Comparison of ENCODE assay signal across 8 cellular contexts in genomic region chr11:119382101-119382500, GRCh38. TPM values are rescaled to one million over a fixed set of nuclear protein-coding genes. Genes with fewer than 3 reads are reported as not detected.
DNase-seq lines count a peak whose midpoint lies in the region; ATAC-seq and TF ChIP-seq lines count a peak whose summit lies in the region.

No MANE protein-coding gene starts in this region.

- no peaks in the 10 kb centered on the region for H3K9me3 Mint-ChIP-seq in CD8-positive, alpha-beta memory T cell
- H3K9me3 Mint-ChIP-seq in endodermal cell: no peaks in the 10 kb centered on the region

- H4K20me1 ChIP-seq in Karpas-422 (ENCODE audit: insufficient read depth, low read depth, low read length): no peaks in the 10 kb centered on the region

- no peak for ATAC-seq in HG02571 (IDR thresholded peaks at IDR 0.05; ENCODE audit: unreplicated experiment)

- peak overlapping the region; percentile 69 for H3K27ac ChIP-seq in CD8-positive, alpha-beta memory T cell (ENCODE audit: low read depth, low read length)
- H3K27ac ChIP-seq in Karpas-422 (ENCODE audit: low read length): no peak overlapping the region
- H3K27ac ChIP-seq in endodermal cell (ENCODE audit: low read depth, low read length): no peak overlapping the region
- no peak overlapping the region for H3K27ac ChIP-seq in ovary

- H3K27me3 Mint-ChIP-seq in CD8-positive, alpha-beta memory T cell: peaks cover 3 to 4% of the 10 kb centered on the region in 2 donors
- peaks cover 2% of the 10 kb centered on the region for H3K27me3 Mint-ChIP-seq in endodermal cell (ENCODE audit: insufficient read depth)

- no peaks in the 10 kb centered on the region for H3K27me3 ChIP-seq in CD8-positive, alpha-beta memory T cell (ENCODE audit: insufficient read depth, low read length, poor library complexity, severe bottlenecking)
- H3K27me3 ChIP-seq in Karpas-422 (ENCODE audit: low read length): no peaks in the 10 kb centered on the region
- no peaks in the 10 kb centered on the region for H3K27me3 ChIP-seq in endodermal cell (ENCODE audit: control insufficient read depth, insufficient read depth, low read length, poor library complexity, severe bottlenecking)
- no peaks in the 10 kb centered on the region for H3K27me3 ChIP-seq in ovary

- H3K27ac Mint-ChIP-seq in CD8-positive, alpha-beta memory T cell: no peak overlapping the region
- H3K27ac Mint-ChIP-seq in endodermal cell: no peak overlapping the region

- H3K4me1 ChIP-seq in CD8-positive, alpha-beta memory T cell (ENCODE audit: insufficient read depth, low read length): peaks cover 13% of the 10 kb centered on the region
- H3K4me1 ChIP-seq in Karpas-422 (ENCODE audit: low read length) (peaks cover 50% of the 10 kb centered on the region), endodermal cell (ENCODE audit: control insufficient read depth, insufficient read depth, low read length) (peaks cover 22% of the 10 kb centered on the region), ovary (ENCODE audit: insufficient read depth) (peaks cover 10% of the 10 kb centered on the region)

- H3K4me2 ChIP-seq in Karpas-422 (ENCODE audit: low read depth, low read length, poor library complexity, severe bottlenecking): peak overlapping the region; percentile 79

- H2AFZ ChIP-seq in Karpas-422 (ENCODE audit: low read length): no peak overlapping the region

- H3K36me3 ChIP-seq in CD8-positive, alpha-beta memory T cell (ENCODE audit: insufficient read depth, low read length): no peaks in the 10 kb centered on the region
- H3K36me3 ChIP-seq in Karpas-422 (ENCODE audit: insufficient read depth, low read length) (no peaks in the 10 kb centered on the region), endodermal cell (ENCODE audit: control insufficient read depth, insufficient read depth, low read length) (no peaks in the 10 kb centered on the region), ovary (no peaks in the 10 kb centered on the region)

- TF ChIP-seq CTCF in endodermal cell (conservative IDR thresholded peaks at IDR 0.05) (no peak), ovary (IDR thresholded peaks at IDR 0.05) (no peak)

- intact Hi-C loops in ovary (cut with DNase I): no loop called here

- no peak overlapping the region for H3K4me3 Mint-ChIP-seq in CD8-positive, alpha-beta memory T cell
- H3K4me3 Mint-ChIP-seq in endodermal cell: no peak overlapping the region

- H3K4me3 ChIP-seq in CD8-positive, alpha-beta memory T cell (ENCODE audit: low read length): peak overlapping the region; percentile 62
- peak overlapping the region; percentile 59 for H3K4me3 ChIP-seq in Karpas-422 (ENCODE audit: low read length)
- peak overlapping the region; percentile 83 for H3K4me3 ChIP-seq in endodermal cell (ENCODE audit: low read length)
- H3K4me3 ChIP-seq in ovary: peak overlapping the region; percentile 38

- no peak for TF ChIP-seq EP300 in ovary (IDR thresholded peaks at IDR 0.05)

- peaks cover 0 to 8% (median 4%) of the 10 kb centered on the region in 3 donors for H3K4me1 Mint-ChIP-seq in CD8-positive, alpha-beta memory T cell
- H3K4me1 Mint-ChIP-seq in endodermal cell: peaks cover 31% of the 10 kb centered on the region

- CTCF ChIA-PET in CD8-positive, alpha-beta memory T cell (lab: Charles Lee): interaction anchor here (1.2 to 15.4 kb wide), 7 partner anchors 13 to 93 kb away, joined by 3 to 145 read pairs (median 5); no protein-coding TSS in a partner anchor

- POLR2A ChIA-PET in CD8-positive, alpha-beta memory T cell (lab: Charles Lee): interaction anchor here (1.4 kb wide), 1 partner anchor 26 kb away, joined by 5 read pairs; no protein-coding TSS in a partner anchor

- DNase-seq in CD8-positive, alpha-beta memory T cell: peak in 1 of 5 donors; percentile 38
- DNase-seq in Karpas-422 (no peak), endodermal cell (no peak), ovary (no peak), NCI-H1092 (lab: John Stamatoyannopoulos, UW) (no peak), putamen (ENCODE audit: low spot score) (no peak), T-helper 2 cell (no peak)

- H3K36me3 Mint-ChIP-seq in CD8-positive, alpha-beta memory T cell: no peaks in the 10 kb centered on the region
- no peaks in the 10 kb centered on the region for H3K36me3 Mint-ChIP-seq in endodermal cell (ENCODE audit: low read depth)

- H3K9ac ChIP-seq in Karpas-422 (ENCODE audit: low read length): peak overlapping the region; percentile 58
- peak overlapping the region; percentile 49 for H3K9ac ChIP-seq in endodermal cell (ENCODE audit: extremely low read depth, low read length, poor library complexity, severe bottlenecking)

- H3K9me2 ChIP-seq in Karpas-422 (replicated peaks; ENCODE audit: insufficient read depth, low read length): no peaks in the 10 kb centered on the region

- no peaks in the 10 kb centered on the region for H3K79me2 ChIP-seq in Karpas-422 (ENCODE audit: low read length)

- 26 to 27% methylated on average over 8 to 9 of the region's 9 CpGs for WGBS in endodermal cell (ENCODE audit: insufficient coverage in 1 of 2, insufficient read length in 1 of 2), 2 experiments
- WGBS in ovary, 3 donors: 3 to 6% (median 6%) methylated on average over 9 of the region's 9 CpGs

- no peaks in the 10 kb centered on the region for H3K9me3 ChIP-seq in CD8-positive, alpha-beta memory T cell (ENCODE audit: low read length)
- H3K9me3 ChIP-seq in Karpas-422 (ENCODE audit: low read length) (no peaks in the 10 kb centered on the region), endodermal cell (ENCODE audit: control insufficient read depth, low read length) (no peaks in the 10 kb centered on the region), ovary (no peaks in the 10 kb centered on the region)

- no peak for TF ChIP-seq POLR2A in ovary (IDR thresholded peaks at IDR 0.05)

RNA-seq across cellular contexts. Expression of gene USP2, which starts 0.6 kb away (rescaled TPM):
- under 1 TPM; 0.15 to 0.51 TPM for total RNA-seq in CD8-positive, alpha-beta memory T cell
- not detected for polyA plus RNA-seq in CD8-positive, alpha-beta memory T cell
- 15.4 and 16.9 TPM in 2 replicates for total RNA-seq in Karpas-422 (2014; rRNA removed; shearing (Covaris generic); ENCODE audit: low replicate concordance)
- total RNA-seq in endodermal cell: 10 to 100 TPM; 17.8 to 21.1 TPM
- 5.7 TPM for polyA plus RNA-seq in endodermal cell (2013, experiment 1 of 2)
- polyA plus RNA-seq in endodermal cell (2013, experiment 2 of 2): 7.9 TPM
- 10 to 100 TPM in 1 of 7 donors, 1 to 10 TPM in 6; 1.3 to 16.9 (median 4.8) TPM for total RNA-seq in ovary
- 1 to 10 TPM; 1.0 to 3.4 TPM for polyA plus RNA-seq in ovary

RNA-seq across cellular contexts. Expression of gene MFRP, which starts 35.6 kb away (rescaled TPM):
- not detected for total RNA-seq in CD8-positive, alpha-beta memory T cell
- polyA plus RNA-seq in CD8-positive, alpha-beta memory T cell: not detected
- total RNA-seq in Karpas-422 (2014; rRNA removed; shearing (Covaris generic); ENCODE audit: low replicate concordance): not detected in 2 replicates
- total RNA-seq in endodermal cell (not detected), ovary (under 1 TPM in 1 of 7 donors, not detected in 6; 0.11 TPM)
- polyA plus RNA-seq in endodermal cell (2013, experiment 1 of 2): not detected
- not detected for polyA plus RNA-seq in endodermal cell (2013, experiment 2 of 2)
- polyA plus RNA-seq in ovary: not detected

RNA-seq across cellular contexts. Expression of gene THY1, which starts 40.9 kb away (rescaled TPM):
- total RNA-seq in CD8-positive, alpha-beta memory T cell: under 1 TPM; 0.40 to 0.74 TPM
- not detected for polyA plus RNA-seq in CD8-positive, alpha-beta memory T cell
- not detected in 2 replicates for total RNA-seq in Karpas-422 (2014; rRNA removed; shearing (Covaris generic); ENCODE audit: low replicate concordance)
- total RNA-seq in endodermal cell (10 to 100 TPM; 19.3 to 36.1 TPM), ovary (10 to 100 TPM in 4 of 7 donors, 1 to 10 TPM in 1, under 1 TPM in 2; 0.36 to 74.7 (median 14.0) TPM)
- polyA plus RNA-seq in endodermal cell (2013, experiment 1 of 2): 56.3 TPM
- polyA plus RNA-seq in endodermal cell (2013, experiment 2 of 2): 53.9 TPM
- 100 to 1,000 TPM in 1 of 2 donors, 10 to 100 TPM in 1; 15.0 to 123 TPM for polyA plus RNA-seq in ovary

RNA-seq across cellular contexts. Expression of gene C1QTNF5, which starts 41.4 kb away (rescaled TPM):
- not detected for total RNA-seq in CD8-positive, alpha-beta memory T cell
- polyA plus RNA-seq in CD8-positive, alpha-beta memory T cell: not detected
- not detected in 2 replicates for total RNA-seq in Karpas-422 (2014; rRNA removed; shearing (Covaris generic); ENCODE audit: low replicate concordance)
- total RNA-seq in endodermal cell (under 1 TPM; 0.62 to 0.66 TPM), ovary (10 to 100 TPM in 4 of 7 donors, 1 to 10 TPM in 3; 4.4 to 25.7 (median 10.8) TPM)
- 5.5 TPM for polyA plus RNA-seq in endodermal cell (2013, experiment 1 of 2)
- polyA plus RNA-seq in endodermal cell (2013, experiment 2 of 2): 4.8 TPM
- 10 to 100 TPM in 1 of 2 donors, 1 to 10 TPM in 1; 5.7 to 17.2 TPM for polyA plus RNA-seq in ovary

RNA-seq across cellular contexts. Expression of gene RNF26, which starts 47.8 kb away (rescaled TPM):
- 10 to 100 TPM; 33.2 to 34.8 TPM for total RNA-seq in CD8-positive, alpha-beta memory T cell
- polyA plus RNA-seq in CD8-positive, alpha-beta memory T cell: 46.1 TPM
- total RNA-seq in Karpas-422 (2014; rRNA removed; shearing (Covaris generic); ENCODE audit: low replicate concordance): 3.9 and 8.8 TPM in 2 replicates
- total RNA-seq in endodermal cell: 10 to 100 TPM; 51.8 to 76.3 TPM
- polyA plus RNA-seq in endodermal cell (2013, experiment 1 of 2): 65.6 TPM
- 64.4 TPM for polyA plus RNA-seq in endodermal cell (2013, experiment 2 of 2)
- 10 to 100 TPM in 6 of 7 donors, 1 to 10 TPM in 1; 7.0 to 25.8 (median 22.0) TPM for total RNA-seq in ovary
- 10 to 100 TPM; 14.9 to 18.1 TPM for polyA plus RNA-seq in ovary
